In the genomic region with DNA sequence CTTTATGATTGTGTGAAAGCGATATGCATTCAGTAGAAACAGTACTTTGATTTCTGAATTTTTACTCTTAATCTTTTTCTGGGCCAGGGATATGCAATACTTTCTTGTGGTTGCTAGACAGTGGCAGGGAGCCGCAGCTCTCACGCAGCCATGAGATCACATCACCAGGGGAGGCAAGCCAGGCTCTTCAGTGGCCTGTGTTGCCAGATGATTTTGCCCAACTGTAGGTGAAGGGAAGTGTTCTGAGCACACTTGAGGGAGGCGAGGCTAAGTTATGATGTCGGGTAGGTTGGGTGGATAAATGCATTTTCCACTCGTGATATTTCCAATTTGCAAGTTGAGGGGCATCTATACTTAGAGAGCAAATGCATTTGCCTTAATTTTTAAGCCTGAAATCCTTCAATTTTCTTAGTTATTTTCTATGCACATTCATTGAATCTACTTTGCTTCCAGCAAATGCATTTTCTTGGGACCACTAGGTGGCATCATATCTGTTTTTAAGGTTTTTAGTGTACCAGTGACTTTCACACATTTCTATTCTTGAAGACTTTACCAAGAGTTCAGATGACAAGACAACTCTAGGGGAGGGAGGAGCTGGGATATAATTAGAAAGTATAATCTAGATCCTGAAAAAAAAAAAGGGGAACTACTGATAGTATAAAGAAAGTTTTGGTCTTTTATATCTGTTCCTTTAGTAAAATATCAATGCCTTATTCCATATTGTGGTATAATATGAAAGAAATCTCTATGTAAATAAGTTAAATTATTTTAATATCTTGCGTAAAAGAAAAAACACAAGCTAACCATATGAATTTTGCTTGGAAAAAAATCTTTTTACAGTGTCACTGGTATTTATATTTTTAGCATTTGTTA, we compare ENCODE assay signal across 9 cellular contexts.
A peak's percentile ranks its signal among the peaks of the same experiment; 100 is the strongest.
DNase-seq lines count a peak whose midpoint lies in the region; ATAC-seq and TF ChIP-seq lines count a peak whose summit lies in the region.
"Had no signal": no experiment of that assay in that cellular context is flagged by ENCODE, and none has a peak within 500 bp of the region (broad histone marks: within the 10 kb centered on the region; RNA-seq: fewer than 3 reads in every experiment).

No MANE protein-coding gene starts in this region.

- peak; percentile 58 for ATAC-seq in left lobe of liver
- no peak for ATAC-seq in GM18858 (IDR thresholded peaks at IDR 0.05; ENCODE audit: unreplicated experiment)

- no peaks in the 10 kb centered on the region for H3K27me3 ChIP-seq in ascending aorta
- H3K27me3 ChIP-seq in effector memory CD4-positive, alpha-beta T cell (replicated peaks; ENCODE audit: control insufficient read depth, insufficient read depth, low read length, poor library complexity, severe bottlenecking): no peaks in the 10 kb centered on the region
- H3K27me3 ChIP-seq in suprapubic skin: no peaks in the 10 kb centered on the region

- intact Hi-C loops in ascending aorta (cut with DNase I): no loop called here

- no peaks in the 10 kb centered on the region for H3K4me1 ChIP-seq in ascending aorta
- no peaks in the 10 kb centered on the region for H3K4me1 ChIP-seq in effector memory CD4-positive, alpha-beta T cell (ENCODE audit: control insufficient read depth, insufficient read depth, low read length, poor library complexity, severe bottlenecking)
- H3K4me1 ChIP-seq in suprapubic skin: no peaks in the 10 kb centered on the region

- H3K36me3 ChIP-seq in ascending aorta: no peaks in the 10 kb centered on the region
- no peaks in the 10 kb centered on the region for H3K36me3 ChIP-seq in effector memory CD4-positive, alpha-beta T cell (ENCODE audit: control insufficient read depth, insufficient read depth, low read length)
- no peaks in the 10 kb centered on the region for H3K36me3 ChIP-seq in suprapubic skin

- no peak overlapping the region for H3K27ac ChIP-seq in ascending aorta
- H3K27ac ChIP-seq in effector memory CD4-positive, alpha-beta T cell (ENCODE audit: insufficient read depth, low read length, poor library complexity, severe bottlenecking): no peak overlapping the region
- no peak overlapping the region for H3K27ac ChIP-seq in suprapubic skin

- TF ChIP-seq EP300 in suprapubic skin (IDR thresholded peaks at IDR 0.05): no peak

- WGBS in suprapubic skin: 47% methylated on average over 7 of the region's 7 CpGs

- TF ChIP-seq CTCF in ascending aorta (IDR thresholded peaks at IDR 0.05): peak in 2 of 3 experiments; percentile 42 to 58
- peak in 1 of 2 donors; percentile 25 for TF ChIP-seq CTCF in suprapubic skin (IDR thresholded peaks at IDR 0.05)

- H3K4me3 ChIP-seq in ascending aorta: no peak overlapping the region
- no peak overlapping the region for H3K4me3 ChIP-seq in effector memory CD4-positive, alpha-beta T cell (ENCODE audit: insufficient read depth, low read depth, low read length, poor library complexity, severe bottlenecking)
- H3K4me3 ChIP-seq in suprapubic skin: no peak overlapping the region

- H3K9me3 ChIP-seq in ascending aorta (no peaks in the 10 kb centered on the region), suprapubic skin (no peaks in the 10 kb centered on the region)
- no peaks in the 10 kb centered on the region for H3K9me3 ChIP-seq in effector memory CD4-positive, alpha-beta T cell (ENCODE audit: control insufficient read depth, low read length)

- TF ChIP-seq POLR2A in suprapubic skin (IDR thresholded peaks at IDR 0.05): no peak

- peak; percentile 20 for DNase-seq in NCI-H2171 treated with DMSO at 0.1 percent for 48 hours (lab: John Stamatoyannopoulos, UW)
- no peak for DNase-seq in NCI-H2171 (lab: John Stamatoyannopoulos, UW)
- peak; percentile 53 for DNase-seq in NCI-H1105 treated with DMSO at 0.1 percent for 48 hours (lab: John Stamatoyannopoulos, UW)
- DNase-seq in ascending aorta (ENCODE audit: low spot score in 2 of 2): no peak
- DNase-seq in left lobe of liver (ENCODE audit: low spot score): no peak
- no peak for DNase-seq in effector memory CD4-positive, alpha-beta T cell
- DNase-seq in suprapubic skin (ENCODE audit: low spot score in 2 of 2): no peak
- DNase-seq: activated B cell treated with CpG ODN at 0.5 μM for 24 hours had no signal

Comparison
In these comparisons a context has a peak if more than half of its experiments do, and no peak if none do; other contexts are left out.
1. DNase-seq: peak in NCI-H2171 treated with DMSO at 0.1 percent for 48 hours (single experiment) and NCI-H1105 treated with DMSO at 0.1 percent for 48 hours (single experiment); none in NCI-H2171 (single experiment), ascending aorta (0 of 2), left lobe of liver (single experiment), effector memory CD4-positive, alpha-beta T cell (0 of 3) and suprapubic skin (0 of 2).